ENCODE assay signal across 1 cellular context in the genomic region with DNA sequence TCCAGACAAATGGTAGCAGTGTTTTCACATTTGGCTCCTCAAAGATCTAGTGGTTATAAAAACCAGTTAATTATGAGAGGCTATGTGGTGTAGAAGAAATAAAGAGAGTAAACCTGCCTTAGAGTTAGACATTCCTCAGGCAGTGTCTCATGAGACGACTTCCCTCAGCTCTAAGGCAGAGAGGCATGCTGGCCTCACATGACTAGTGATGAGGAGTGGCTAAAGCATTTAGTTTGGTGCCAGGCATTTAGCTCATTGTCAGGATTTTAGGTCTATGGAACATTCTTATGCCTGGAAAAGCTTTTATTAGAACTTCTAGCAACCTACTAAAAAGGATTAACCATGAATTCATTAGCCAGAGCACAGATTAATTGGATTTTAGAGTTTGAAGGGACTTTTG.
TF ChIP-seq lines count a peak whose summit lies in the region.

No MANE protein-coding gene starts in this region.

TF ChIP-seq in SK-N-SH treated with all-trans-retinoic acid at 6 μM for 48 hours, 23 proteins besides CTCF, POLR2A, EP300 and RAD21 (continued from another document):
- TF ChIP-seq CREB5 (CRISPR knock-in tag; IDR thresholded peaks at IDR 0.05; ENCODE audit: low read depth) (no peak), SNAI2 (CRISPR knock-in tag; IDR thresholded peaks at IDR 0.05) (no peak), ZNF565 (CRISPR knock-in tag; conservative IDR thresholded peaks at IDR 0.05; ENCODE audit: low read depth) (no peak), ISL1 (CRISPR knock-in tag; IDR thresholded peaks at IDR 0.05) (no peak), PPARA (CRISPR knock-in tag; IDR thresholded peaks at IDR 0.05; ENCODE audit: borderline replicate concordance) (no peak)
